ENCODE assay signal across 31 cellular contexts in genomic region chr2:214895469-214895868, GRCh38.
"Had no signal": no experiment of that assay in that cellular context is flagged by ENCODE, and none has a peak within 500 bp of the region (broad histone marks: within the 10 kb centered on the region; RNA-seq: fewer than 3 reads in every experiment).

No MANE protein-coding gene starts in this region.

- H3K9me3 ChIP-seq: ovary, psoas muscle, spleen, suprapubic skin, testis, tibial artery, transverse colon, upper lobe of right lung, uterus had no signal

- H3K9ac ChIP-seq: neural progenitor cell, parathyroid adenoma had no signal

- H3K4me2 ChIP-seq: neural progenitor cell, smooth muscle cell had no signal

- H3K36me3 ChIP-seq: neural progenitor cell, ovary, spleen, suprapubic skin, tibial artery, transverse colon, upper lobe of right lung, uterus had no signal

- H3K4me1 ChIP-seq: neural progenitor cell, psoas muscle, spleen, testis, tibial artery, transverse colon, upper lobe of right lung, uterus had no signal

- H3K4me3 Mint-ChIP-seq: natural killer cell; nephron; neural progenitor cell; stimulated activated memory B cell treated with anti-CD40 and anti-IgM and Interleukin-4, amounts not matched to agents 10 μg/mL and 1 μg/mL and 100 μg/mL, for 72 hours; stimulated activated naive CD8-positive, alpha-beta T cell treated with anti-CD3 and anti-CD28 coated beads, Interleukin-15, amount 100 ng/mL, for 72 hours; type B pancreatic cell had no signal

- H3K79me2 ChIP-seq: parathyroid adenoma had no signal

- H3K9me3 Mint-ChIP-seq: natural killer cell; stimulated activated memory B cell treated with anti-CD40 and anti-IgM and Interleukin-4, amounts not matched to agents 10 μg/mL and 1 μg/mL and 100 μg/mL, for 72 hours; stimulated activated naive CD8-positive, alpha-beta T cell treated with anti-CD3 and anti-CD28 coated beads, Interleukin-15, amount 100 ng/mL, for 72 hours had no signal

- H3K27me3 ChIP-seq: neural progenitor cell, ovary, spleen, suprapubic skin, testis, tibial artery, transverse colon, upper lobe of right lung, uterus had no signal

- H2AFZ ChIP-seq: neural progenitor cell, parathyroid adenoma had no signal

- H3K27ac Mint-ChIP-seq: natural killer cell; nephron; neural progenitor cell; progenitor cell of endocrine pancreas; stimulated activated memory B cell treated with anti-CD40 and anti-IgM and Interleukin-4, amounts not matched to agents 10 μg/mL and 1 μg/mL and 100 μg/mL, for 72 hours; stimulated activated naive CD8-positive, alpha-beta T cell treated with anti-CD3 and anti-CD28 coated beads, Interleukin-15, amount 100 ng/mL, for 72 hours; type B pancreatic cell had no signal

- H3K27me3 Mint-ChIP-seq: progenitor cell of endocrine pancreas; stimulated activated memory B cell treated with anti-CD40 and anti-IgM and Interleukin-4, amounts not matched to agents 10 μg/mL and 1 μg/mL and 100 μg/mL, for 72 hours; type B pancreatic cell had no signal

- ATAC-seq: natural killer cell; psoas muscle; right cardiac atrium; sciatic nerve; stimulated activated memory B cell treated with anti-CD40 and anti-IgM and Interleukin-4, amounts not matched to agents 10 μg/mL and 1 μg/mL and 100 μg/mL, for 72 hours; stimulated activated naive CD8-positive, alpha-beta T cell treated with anti-CD3 and anti-CD28 coated beads, Interleukin-15, amount 100 ng/mL, for 72 hours; stimulated activated naive CD8-positive, alpha-beta T cell treated with anti-CD3 and anti-CD28 coated beads, Interleukin-15, Interleukin-2, amounts not matched to agents 100 U/mL and 50 U/mL, for 24 hours; upper lobe of right lung had no signal

- H3K4me1 Mint-ChIP-seq: natural killer cell; nephron; neural progenitor cell; stimulated activated memory B cell treated with anti-CD40 and anti-IgM and Interleukin-4, amounts not matched to agents 10 μg/mL and 1 μg/mL and 100 μg/mL, for 72 hours; stimulated activated naive CD8-positive, alpha-beta T cell treated with anti-CD3 and anti-CD28 coated beads, Interleukin-15, amount 100 ng/mL, for 72 hours had no signal

- H3K27ac ChIP-seq: neural progenitor cell, ovary, parathyroid adenoma, psoas muscle, spleen, testis, tibial artery, transverse colon, upper lobe of right lung, uterus had no signal

- H3K36me3 Mint-ChIP-seq: natural killer cell; neural progenitor cell; stimulated activated memory B cell treated with anti-CD40 and anti-IgM and Interleukin-4, amounts not matched to agents 10 μg/mL and 1 μg/mL and 100 μg/mL, for 72 hours; type B pancreatic cell had no signal

- H3K4me3 ChIP-seq: neural progenitor cell, ovary, psoas muscle, skin epidermis, smooth muscle cell, spleen, suprapubic skin, testis, tibial artery, transverse colon, upper lobe of right lung, uterus had no signal

- DNase-seq: natural killer cell; occipital lobe; ovary; posterior cingulate gyrus; psoas muscle; right cardiac atrium; spleen; stimulated activated CD4-positive, alpha-beta T cell treated with anti-CD3 and anti-CD28 coated beads, Interleukin-12 subunit alpha, Interleukin-12 subunit beta, amount 100 ng/mL, for 4 hours; stimulated activated CD4-positive, alpha-beta T cell treated with anti-CD3 and anti-CD28 coated beads, Interleukin-1b, Interleukin-23, amount 100 ng/mL, for 48 hours; stimulated activated CD4-positive, alpha-beta T cell treated with anti-CD3 and anti-CD28 coated beads, Interleukin-4, amount 100 ng/mL, for 1 hour; stimulated activated CD4-positive, alpha-beta T cell treated with anti-CD3 and anti-CD28 coated beads, Interleukin-4, amount 100 ng/mL, for 4 hours; stimulated activated CD8-positive, alpha-beta memory T cell treated with anti-CD3 and anti-CD28 coated beads, Interleukin-4, amount 100 ng/mL, for 48 hours; stimulated activated naive CD4-positive, alpha-beta T cell; stimulated activated naive CD8-positive, alpha-beta T cell treated with anti-CD3 and anti-CD28 coated beads, Interleukin-15, amount 100 ng/mL, for 72 hours; stimulated activated naive CD8-positive, alpha-beta T cell treated with anti-CD3 and anti-CD28 coated beads, Interleukin-15, Interleukin-2, amounts not matched to agents 100 U/mL and 50 U/mL, for 24 hours; substantia nigra; testis; tibial artery; transverse colon; upper lobe of right lung; uterus had no signal
